9 cellular contexts compared by ENCODE assay signal in the genomic region with DNA sequence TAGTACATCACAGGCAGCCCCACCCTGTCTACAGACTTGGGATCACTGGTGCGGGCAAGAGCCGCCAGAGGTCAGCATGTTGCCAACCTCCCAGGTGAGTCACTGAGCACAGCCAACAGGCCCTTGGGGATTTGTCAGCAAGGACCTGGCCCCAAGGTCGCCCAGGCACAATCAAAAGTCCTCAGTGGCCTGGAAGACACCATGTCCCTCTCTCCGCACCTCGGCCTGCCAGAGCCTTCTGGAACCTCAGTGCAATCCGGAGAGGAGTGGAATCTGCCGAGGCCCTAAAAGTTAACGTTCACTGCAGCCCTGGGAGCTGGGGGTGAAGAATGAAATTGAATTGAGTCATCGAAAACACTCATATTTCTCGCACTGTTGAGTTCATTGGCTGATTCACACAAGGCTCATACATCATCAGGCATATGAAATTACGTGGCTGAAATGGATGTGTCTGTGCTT.
DNase-seq lines count a peak whose midpoint lies in the region; TF ChIP-seq lines count a peak whose summit lies in the region.
"Had no signal": no experiment of that assay in that cellular context is flagged by ENCODE, and none has a peak within 500 bp of the region (broad histone marks: within the 10 kb centered on the region; RNA-seq: fewer than 3 reads in every experiment).

No MANE protein-coding gene starts in this region.

- DNase-seq in ACHN = peak; percentile 81
- peak; percentile 76 for DNase-seq in H7
- DNase-seq in WERI-Rb-1 = peak; percentile 80
- DNase-seq in iris pigment epithelial cell (ENCODE audit: low read depth) = peak; percentile 69
- DNase-seq in activated naive CD4-positive, alpha-beta T cell treated with anti-CD3 and anti-CD28 coated beads for 36 hours = no peak
- no peak for DNase-seq in NCI-H187 treated with DMSO at 0.1 percent for 48 hours (lab: John Stamatoyannopoulos, UW)
- DNase-seq in tibial nerve (ENCODE audit: low spot score in 2 of 2) = no peak
- no peak for DNase-seq in stimulated activated CD4-positive, alpha-beta T cell treated with anti-CD3 and anti-CD28 coated beads, Interleukin-2, amount 100 ng/mL, for 24 hours
- DNase-seq: DMS79 treated with DMSO at 0.1 percent for 48 hours had no signal

- peaks cover 15% of the 10 kb centered on the region for H3K27me3 Mint-ChIP-seq in activated naive CD4-positive, alpha-beta T cell treated with anti-CD3 and anti-CD28 coated beads for 36 hours (ENCODE audit: low read depth)

- no peak overlapping the region for H3K4me3 ChIP-seq in H7 (ENCODE audit: insufficient read depth, low read depth, low read length)
- H3K4me3 ChIP-seq in WERI-Rb-1 (ENCODE audit: low read depth, low read length) = no peak overlapping the region
- no peak overlapping the region for H3K4me3 ChIP-seq in tibial nerve

- no peaks in the 10 kb centered on the region for H3K36me3 Mint-ChIP-seq in activated naive CD4-positive, alpha-beta T cell treated with anti-CD3 and anti-CD28 coated beads for 36 hours (ENCODE audit: low read depth)

- H3K9me3 Mint-ChIP-seq in activated naive CD4-positive, alpha-beta T cell treated with anti-CD3 and anti-CD28 coated beads for 36 hours = no peaks in the 10 kb centered on the region

- H3K27me3 ChIP-seq in H7 (ENCODE audit: control insufficient read depth, insufficient read depth, low read length) (no peaks in the 10 kb centered on the region), WERI-Rb-1 (ENCODE audit: insufficient read depth, low read depth, severe bottlenecking) (no peaks in the 10 kb centered on the region), tibial nerve (peaks cover 0 to 30% of the 10 kb centered on the region in 2 donors)

- TF ChIP-seq EP300 in tibial nerve (IDR thresholded peaks at IDR 0.05) = no peak

- H3K9me3 ChIP-seq in WERI-Rb-1 (ENCODE audit: severe bottlenecking) (peaks cover 5% of the 10 kb centered on the region), tibial nerve (peaks cover 0 to 13% (median 0%) of the 10 kb centered on the region in 4 donors)

- TF ChIP-seq CTCF in WERI-Rb-1 (IDR thresholded peaks at IDR 0.05; ENCODE audit: low read depth, low read length) = peak; percentile 76
- TF ChIP-seq CTCF in tibial nerve (IDR thresholded peaks at IDR 0.05) = no peak

- no peaks in the 10 kb centered on the region for H3K4me1 Mint-ChIP-seq in activated naive CD4-positive, alpha-beta T cell treated with anti-CD3 and anti-CD28 coated beads for 36 hours (ENCODE audit: low read depth)

- no peaks in the 10 kb centered on the region for H3K4me1 ChIP-seq in tibial nerve

- TF ChIP-seq POLR2A in tibial nerve (IDR thresholded peaks at IDR 0.05) = no peak

- 65 to 67% methylated on average over 11 of the region's 11 CpGs for WGBS in tibial nerve, 2 donors

- CTCF ChIA-PET in activated naive CD4-positive, alpha-beta T cell treated with anti-CD3 and anti-CD28 coated beads for 36 hours (lab: Charles Lee) = interaction anchor here (1.3 kb wide), 1 partner anchor 16 kb away, joined by 4 read pairs; no protein-coding TSS in a partner anchor

- in situ Hi-C loops in ACHN (cut with HindIII; ENCODE audit: low pct_ligation_motif_present, low pct_unique_long_range_greater_than_20kb, low sequenced_read_pairs) = no loop called here

- H3K36me3 ChIP-seq in H7 (replicated peaks; ENCODE audit: control insufficient read depth, insufficient read depth, low read length) (no peaks in the 10 kb centered on the region), WERI-Rb-1 (no peaks in the 10 kb centered on the region), tibial nerve (no peaks in the 10 kb centered on the region)

- no peak overlapping the region for H3K27ac Mint-ChIP-seq in activated naive CD4-positive, alpha-beta T cell treated with anti-CD3 and anti-CD28 coated beads for 36 hours

- no peak overlapping the region; the same call in 1 of the 2 replicates for H3K27ac ChIP-seq in WERI-Rb-1
- H3K27ac ChIP-seq in tibial nerve = no peak overlapping the region

- intact Hi-C loops in activated naive CD4-positive, alpha-beta T cell treated with anti-CD3 and anti-CD28 coated beads for 36 hours (cut with micrococcal nuclease) = no loop called here

- no peak overlapping the region for H3K4me3 Mint-ChIP-seq in activated naive CD4-positive, alpha-beta T cell treated with anti-CD3 and anti-CD28 coated beads for 36 hours

Comparison
In these comparisons a context has a peak if more than half of its experiments do, and no peak if none do; other contexts are left out.
1. DNase-seq: peak in ACHN (single experiment), H7 (single experiment), WERI-Rb-1 (single experiment) and iris pigment epithelial cell (single experiment); none in activated naive CD4-positive, alpha-beta T cell treated with anti-CD3 and anti-CD28 coated beads for 36 hours (single experiment), NCI-H187 treated with DMSO at 0.1 percent for 48 hours (single experiment), tibial nerve (0 of 2) and stimulated activated CD4-positive, alpha-beta T cell treated with anti-CD3 and anti-CD28 coated beads, Interleukin-2, amount 100 ng/mL, for 24 hours (0 of 2).